18 cellular contexts compared by ENCODE assay signal in the genomic region with DNA sequence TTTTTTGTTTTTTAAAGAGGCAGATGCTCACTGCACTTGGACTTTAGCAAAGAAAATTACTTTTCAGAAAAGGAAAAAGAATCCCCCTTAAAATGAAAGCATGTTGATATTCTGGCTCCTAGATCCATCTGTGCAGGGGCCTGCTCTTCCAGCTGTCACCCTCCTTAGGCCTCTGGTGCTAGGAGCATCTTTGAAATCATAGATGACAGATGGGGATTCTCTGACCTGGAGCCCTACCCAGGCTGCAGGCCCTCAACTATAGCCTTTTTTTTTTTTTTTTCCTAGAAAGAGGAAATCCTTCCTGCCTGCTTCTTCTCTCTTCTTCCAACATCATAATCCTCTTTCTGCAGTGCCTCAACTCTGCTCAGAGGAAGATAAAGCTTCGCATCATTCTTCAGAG. TPM values are rescaled to one million over a fixed set of nuclear protein-coding genes. Genes with fewer than 3 reads are reported as not detected.
A peak's percentile ranks its signal among the peaks of the same experiment; 100 is the strongest.
DNase-seq lines count a peak whose midpoint lies in the region; FAIRE-seq and TF ChIP-seq lines count a peak whose summit lies in the region.
"Had no signal": no experiment of that assay in that cellular context is flagged by ENCODE, and none has a peak within 500 bp of the region (broad histone marks: within the 10 kb centered on the region; RNA-seq: fewer than 3 reads in every experiment).

No MANE protein-coding gene starts in this region.

- in situ Hi-C loops in G401 (cut with HindIII; ENCODE audit: low sequenced_read_pairs) = no loop called here

- H3K4me3 Mint-ChIP-seq in HFFc6 = peak overlapping the region; percentile 27; the same call in 1 of the 2 replicates
- H3K4me3 Mint-ChIP-seq in neural progenitor cell = no peak overlapping the region
- H3K4me3 Mint-ChIP-seq: B cell had no signal

- peak overlapping the region; percentile 69 for H2AFZ ChIP-seq in neural progenitor cell (replicated peaks)

- no peaks in the 10 kb centered on the region for H4K20me1 ChIP-seq in neural progenitor cell (ENCODE audit: low read depth)

- H3K27ac Mint-ChIP-seq in HFFc6 (no peak overlapping the region), neural progenitor cell (peak overlapping the region; percentile 72)
- H3K27ac Mint-ChIP-seq: B cell had no signal

- no peaks in the 10 kb centered on the region for H3K36me3 Mint-ChIP-seq in HFFc6 (ENCODE audit: low read depth)
- H3K36me3 Mint-ChIP-seq in neural progenitor cell = no peaks in the 10 kb centered on the region

- no peak overlapping the region for H3K27ac ChIP-seq in neural progenitor cell
- H3K27ac ChIP-seq: coronary artery, epithelial cell of prostate, thoracic aorta had no signal

- H3K27me3 ChIP-seq in neural progenitor cell = no peaks in the 10 kb centered on the region

- peaks cover 9% of the 10 kb centered on the region; the same call in 1 of the 2 replicates for H3K27me3 Mint-ChIP-seq in HFFc6 (ENCODE audit: insufficient read depth)
- peaks cover 5% of the 10 kb centered on the region for H3K27me3 Mint-ChIP-seq in neural progenitor cell (ENCODE audit: insufficient read depth, low read depth)
- H3K27me3 Mint-ChIP-seq: B cell had no signal

- H3K9me3 Mint-ChIP-seq in HFFc6 = no peaks in the 10 kb centered on the region
- H3K9me3 Mint-ChIP-seq in neural progenitor cell = no peaks in the 10 kb centered on the region

- H3K9ac ChIP-seq in neural progenitor cell = no peak overlapping the region

- H3F3A ChIP-seq in neural progenitor cell (ENCODE audit: low read depth) = no peaks in the 10 kb centered on the region

- no peak for TF ChIP-seq CTCF in D721Med (IDR thresholded peaks at IDR 0.05; ENCODE audit: insufficient read depth, missing control alignments)
- TF ChIP-seq CTCF in HFFc6 (IDR thresholded peaks at IDR 0.05) = no peak
- TF ChIP-seq CTCF in neural progenitor cell (IDR thresholded peaks at IDR 0.05) = no peak

- H3K4me3 ChIP-seq in neural progenitor cell = no peak overlapping the region
- H3K4me3 ChIP-seq: coronary artery, smooth muscle cell, thoracic aorta had no signal

- H3K4me1 Mint-ChIP-seq in HFFc6 (ENCODE audit: low read depth) (peaks cover 51% of the 10 kb centered on the region), neural progenitor cell (peaks cover 25% of the 10 kb centered on the region)

- no peak overlapping the region for H3K4me2 ChIP-seq in neural progenitor cell
- H3K4me2 ChIP-seq: smooth muscle cell had no signal

- peaks cover 6% of the 10 kb centered on the region for H3K4me1 ChIP-seq in neural progenitor cell

- no peaks in the 10 kb centered on the region for H3K9me3 ChIP-seq in neural progenitor cell (ENCODE audit: low read depth)
- H3K9me3 ChIP-seq: thoracic aorta had no signal

- no peaks in the 10 kb centered on the region for H3K79me2 ChIP-seq in neural progenitor cell (ENCODE audit: low read depth)

- H3K36me3 ChIP-seq in neural progenitor cell = no peaks in the 10 kb centered on the region
- H3K36me3 ChIP-seq: thoracic aorta had no signal

- DNase-seq in D721Med (ENCODE audit: insufficient read length, low spot score) = peak; percentile 35
- DNase-seq in HFFc6 = no peak
- DNase-seq in SK-N-DZ (ENCODE audit: low spot score) = peak; percentile 64
- no peak for DNase-seq in neural progenitor cell (ENCODE audit: low spot score)
- no peak for DNase-seq in stimulated activated CD4-positive, alpha-beta T cell treated with anti-CD3 and anti-CD28 coated beads, Interleukin-2, amount 100 ng/mL, for 48 hours
- DNase-seq in GOT3 (lab: John Stamatoyannopoulos, UW) = no peak
- no peak for DNase-seq in G401 (ENCODE audit: low spot score)
- DNase-seq: activated CD4-positive, alpha-beta T cell treated with anti-CD3 and anti-CD28 coated beads for 1 hour; activated CD8-positive, alpha-beta memory T cell treated with anti-CD3 and anti-CD28 coated beads, Interleukin-2, amount 50 U/mL, for 48 hours; NCI-H1092; Right ventricle myocardium superior; T-helper 2 cell had no signal

- FAIRE-seq in D721Med (lab: Jason Lieb, UNC) = peak; percentile 73
- FAIRE-seq: H1 had no signal

RNA-seq across cellular contexts. Expression of a gene that starts 16.3 kb away (rescaled TPM):
- 10 to 100 TPM; 16.4 to 18.4 (median 18.0) TPM for total RNA-seq in HFFc6 (2021; fragmentation: NEBNext Ultra II Directional; extraction: Animal tissue kit (Norgen Biotek cat#: 25700))
- 40.4 and 47.0 TPM in 2 replicates for polyA plus RNA-seq in SK-N-DZ (2014; cell fraction: cytosol; rRNA removed)
- polyA plus RNA-seq in SK-N-DZ (2014; cell fraction: nucleus; rRNA removed) = 30.7 and 33.4 TPM in 2 replicates
- 123 and 174 TPM in 2 replicates for total RNA-seq in neural progenitor cell (ENCODE audit: low replicate concordance)
- total RNA-seq in G401 (2014; rRNA removed; shearing (Covaris generic)) = 19.1 and 27.7 TPM in 2 replicates

RNA-seq across cellular contexts. Expression of a gene that starts 38.3 kb away (rescaled TPM):
- 100 to 1,000 TPM in 4 of 6 experiments, 10 to 100 TPM in 2; 95.9 to 143 (median 107) TPM for total RNA-seq in HFFc6 (2021; fragmentation: NEBNext Ultra II Directional; extraction: Animal tissue kit (Norgen Biotek cat#: 25700))
- 14.9 and 16.0 TPM in 2 replicates for polyA plus RNA-seq in SK-N-DZ (2014; cell fraction: cytosol; rRNA removed)
- polyA plus RNA-seq in SK-N-DZ (2014; cell fraction: nucleus; rRNA removed) = 5.5 and 7.8 TPM in 2 replicates
- total RNA-seq in neural progenitor cell (ENCODE audit: low replicate concordance) = 14.3 and 17.1 TPM in 2 replicates
- 17.5 and 18.7 TPM in 2 replicates for total RNA-seq in G401 (2014; rRNA removed; shearing (Covaris generic))

Comparison
In these comparisons a context has a peak if more than half of its experiments do, and no peak if none do; other contexts are left out.
1. DNase-seq: peak in D721Med (single experiment) and SK-N-DZ (single experiment); none in HFFc6 (single experiment), neural progenitor cell (single experiment), stimulated activated CD4-positive, alpha-beta T cell treated with anti-CD3 and anti-CD28 coated beads, Interleukin-2, amount 100 ng/mL, for 48 hours (0 of 2), GOT3 (single experiment) and G401 (single experiment).